In the genomic region with DNA sequence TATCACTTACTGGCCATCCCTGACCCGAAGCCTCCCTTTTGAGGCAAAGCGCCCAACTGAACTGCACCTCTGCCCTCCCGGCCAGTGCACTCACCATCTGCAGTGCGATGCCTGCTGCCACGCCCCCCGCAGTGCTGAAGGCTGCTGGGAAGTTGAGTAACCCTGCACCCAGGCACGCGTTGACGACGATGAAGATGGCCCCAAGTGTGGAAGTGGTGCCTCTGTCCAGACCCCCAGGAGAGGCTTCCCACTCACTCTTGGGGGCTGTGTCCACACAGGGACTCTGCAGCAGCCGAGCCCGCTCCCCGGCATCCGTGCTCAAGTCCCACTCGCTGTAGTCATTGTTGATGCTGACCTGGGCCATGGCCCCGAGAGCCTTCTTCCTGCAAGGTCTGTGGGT, we compare ENCODE assay signal across 33 cellular contexts.
"Had no signal": no experiment of that assay in that cellular context is flagged by ENCODE, and none has a peak within 500 bp of the region (broad histone marks: within the 10 kb centered on the region; RNA-seq: fewer than 3 reads in every experiment).

No MANE protein-coding gene starts in this region.

- H3K9me3 Mint-ChIP-seq: activated B cell treated with CpG ODN at 0.5 μM for 24 hours; activated CD8-positive, alpha-beta T cell treated with anti-CD3 and anti-CD28 coated beads for 36 hours; activated T-cell treated with anti-CD3 and anti-CD28 coated beads, Interleukin-2, amount 50 U/mL, for 4 hours; activated T-helper 17 cell treated with anti-CD3 and anti-CD28 coated beads, Interleukin-2, amount 50 U/mL, for 72 hours; central memory CD8-positive, alpha-beta T cell; T-helper 2 cell treated with Interferon-gamma antibody and Interleukin-4, amounts not matched to agents 5 μg/mL and 100 μg/mL, for 36 hours had no signal

- H3K4me1 ChIP-seq: foreskin keratinocyte had no signal

- H3K4me3 Mint-ChIP-seq: activated B cell treated with CpG ODN at 0.5 μM for 24 hours; activated CD8-positive, alpha-beta T cell treated with anti-CD3 and anti-CD28 coated beads for 36 hours; activated naive CD8-positive, alpha-beta T cell; activated T-cell treated with anti-CD3 and anti-CD28 coated beads, Interleukin-2, amount 50 U/mL, for 4 hours; activated T-helper 17 cell treated with anti-CD3 and anti-CD28 coated beads, Interleukin-2, amount 50 U/mL, for 72 hours; central memory CD8-positive, alpha-beta T cell; T-helper 17 cell; T-helper 2 cell treated with Interferon-gamma antibody and Interleukin-4, amounts not matched to agents 5 μg/mL and 100 μg/mL, for 36 hours had no signal

- DNase-seq: activated B cell treated with CpG ODN at 0.5 μM for 24 hours; activated CD4-positive, alpha-beta T cell treated with anti-CD3 and anti-CD28 coated beads for 48 hours; activated CD4-positive, alpha-beta T cell treated with anti-CD3 and anti-CD28 coated beads, Interleukin-2, amount 50 U/mL, for 1 hour; activated CD4-positive, alpha-beta T cell treated with anti-CD3 and anti-CD28 coated beads, Interleukin-2, amount 50 U/mL, for 48 hours; activated CD8-positive, alpha-beta memory T cell treated with anti-CD3 and anti-CD28 coated beads for 24 hours; activated CD8-positive, alpha-beta T cell treated with anti-CD3 and anti-CD28 coated beads for 36 hours; activated effector memory CD4-positive, alpha-beta T cell treated with Interleukin-2 at 50 U/mL for 16 hours; activated gamma-delta T cell treated with Interleukin-2 at 50 U/mL for 16 hours; activated naive CD4-positive, alpha-beta T cell treated with anti-CD3 and anti-CD28 coated beads, Interleukin-2, amount 50 U/mL, for 16 hours; activated naive CD4-positive, alpha-beta T cell treated with Interleukin-2 at 50 U/mL for 16 hours; activated T-cell treated with anti-CD3 and anti-CD28 coated beads, Interleukin-2, amount 50 U/mL, for 4 hours; amniotic stem cell; anterior cingulate cortex; brain microvascular endothelial cell; cortex of kidney; effector memory CD4-positive, alpha-beta T cell; erythroblast; foreskin keratinocyte; gastrocnemius medialis; heart right ventricle; T-helper 1 cell; T-helper 17 cell; T1000; WERI-Rb-1 had no signal

- ATAC-seq: activated CD4-positive, CD25-positive, alpha-beta regulatory T cell treated with anti-CD3 and anti-CD28 coated beads, Interleukin-2, amount 50 U/mL, for 24 hours; activated CD8-positive, alpha-beta T cell treated with anti-CD3 and anti-CD28 coated beads for 36 hours; activated T-cell treated with anti-CD3 and anti-CD28 coated beads, Interleukin-2, amount 50 U/mL, for 4 hours; activated T-helper 17 cell treated with anti-CD3 and anti-CD28 coated beads, Interleukin-2, amount 50 U/mL, for 72 hours; foreskin keratinocyte; gastrocnemius medialis; heart right ventricle; T-helper 17 cell had no signal

- H3K27ac ChIP-seq: brain microvascular endothelial cell, esophagus muscularis mucosa, foreskin keratinocyte, gastrocnemius medialis, heart right ventricle, WERI-Rb-1 had no signal

- H3K36me3 ChIP-seq: WERI-Rb-1 had no signal

- H3K9me3 ChIP-seq: esophagus muscularis mucosa, gastrocnemius medialis, heart right ventricle had no signal

- H3K27me3 Mint-ChIP-seq: activated B cell treated with CpG ODN at 0.5 μM for 24 hours; activated CD8-positive, alpha-beta T cell treated with anti-CD3 and anti-CD28 coated beads for 36 hours; activated naive CD8-positive, alpha-beta T cell; activated T-helper 17 cell treated with anti-CD3 and anti-CD28 coated beads, Interleukin-2, amount 50 U/mL, for 72 hours; central memory CD8-positive, alpha-beta T cell; T-helper 17 cell had no signal

- H3K27ac Mint-ChIP-seq: activated B cell treated with CpG ODN at 0.5 μM for 24 hours; activated CD8-positive, alpha-beta T cell treated with anti-CD3 and anti-CD28 coated beads for 36 hours; activated naive CD8-positive, alpha-beta T cell; activated T-helper 17 cell treated with anti-CD3 and anti-CD28 coated beads, Interleukin-2, amount 50 U/mL, for 72 hours; T-helper 17 cell; T-helper 2 cell treated with Interferon-gamma antibody and Interleukin-4, amounts not matched to agents 5 μg/mL and 100 μg/mL, for 36 hours had no signal

- FAIRE-seq: astrocyte, bronchial epithelial cell, colon had no signal

- H3K4me3 ChIP-seq: esophagus muscularis mucosa, gastrocnemius medialis, heart right ventricle had no signal

- H3K27me3 ChIP-seq: brain microvascular endothelial cell, esophagus muscularis mucosa, foreskin keratinocyte, gastrocnemius medialis, heart right ventricle had no signal
